8 cellular contexts compared by ENCODE assay signal in the genomic region with DNA sequence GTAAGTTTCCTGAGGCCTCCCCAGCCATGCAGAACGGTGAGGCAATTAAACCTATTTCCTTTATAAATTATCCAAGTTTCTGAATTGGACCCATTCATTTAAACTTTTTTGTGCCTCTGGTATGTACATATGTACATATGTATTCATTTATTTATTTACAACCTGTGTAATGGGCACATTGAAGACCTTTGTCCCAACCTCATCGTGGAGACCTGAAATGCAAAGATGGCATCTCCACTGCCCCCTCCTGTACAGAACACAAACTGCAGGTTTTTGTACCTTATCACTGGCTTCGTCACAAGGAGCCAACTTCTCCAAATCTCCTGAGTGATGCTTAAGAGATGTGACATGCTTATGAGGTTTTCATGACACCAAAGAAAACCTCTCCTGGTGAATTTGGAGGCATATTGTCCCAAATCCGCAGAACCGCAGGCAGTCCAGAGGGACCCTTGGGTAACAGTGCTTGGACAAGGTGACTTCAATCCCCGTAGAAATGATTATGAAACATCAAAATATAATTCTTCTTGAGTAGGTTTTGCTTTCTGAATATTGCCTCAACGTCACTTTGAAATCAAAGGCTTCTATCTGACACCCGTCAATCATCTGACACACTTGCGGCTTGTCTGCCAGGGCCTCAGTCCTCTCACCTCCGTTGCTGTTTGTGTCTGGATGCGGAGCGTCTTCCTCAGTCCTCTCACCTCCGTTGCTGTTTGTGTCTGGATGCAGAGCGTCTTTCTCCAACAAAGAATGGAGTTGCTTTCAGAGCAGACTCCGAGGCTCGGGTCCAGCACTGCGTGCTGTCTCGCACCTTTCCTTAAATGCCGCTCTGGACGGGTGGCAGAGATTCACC.
DNase-seq lines count a peak whose midpoint lies in the region; ATAC-seq and TF ChIP-seq lines count a peak whose summit lies in the region.

No MANE protein-coding gene starts in this region.

- no peak overlapping the region for H3K27ac ChIP-seq in spleen
- no peak overlapping the region for H3K27ac ChIP-seq in mesenchymal stem cell (ENCODE audit: low read length, poor library complexity, severe bottlenecking)

- H3K4me1 Mint-ChIP-seq in activated naive CD8-positive, alpha-beta T cell treated with anti-CD3 and anti-CD28 coated beads, Interleukin-2, amount 50 U/mL, for 24 hours, result no peaks in the 10 kb centered on the region
- no peaks in the 10 kb centered on the region for H3K4me1 Mint-ChIP-seq in activated naive CD8-positive, alpha-beta T cell treated with anti-CD3 and anti-CD28 coated beads for 36 hours
- H3K4me1 Mint-ChIP-seq in chondrocyte (ENCODE audit: low read depth), result no peaks in the 10 kb centered on the region

- H2BK5ac ChIP-seq in mesenchymal stem cell (ENCODE audit: low read depth, low read length, poor library complexity, severe bottlenecking), result no peak overlapping the region

- H3K36me3 ChIP-seq in spleen (no peaks in the 10 kb centered on the region), mesenchymal stem cell (ENCODE audit: control insufficient read depth in 1 of 2, insufficient read depth in 2 of 2, low read depth in 1 of 2, low read length in 2 of 2) (no peaks in the 10 kb centered on the region)

- H3K4me3 Mint-ChIP-seq in activated naive CD8-positive, alpha-beta T cell treated with anti-CD3 and anti-CD28 coated beads, Interleukin-2, amount 50 U/mL, for 24 hours, result no peak overlapping the region
- H3K4me3 Mint-ChIP-seq in activated naive CD8-positive, alpha-beta T cell treated with anti-CD3 and anti-CD28 coated beads for 36 hours, result no peak overlapping the region
- H3K4me3 Mint-ChIP-seq in chondrocyte (ENCODE audit: unreplicated experiment), result no peak overlapping the region

- no peak overlapping the region for H3K23ac ChIP-seq in mesenchymal stem cell (ENCODE audit: low read length in 2 of 2)

- no peak for TF ChIP-seq POLR2A in spleen (IDR thresholded peaks at IDR 0.05)

- no peak overlapping the region for H2AK5ac ChIP-seq in mesenchymal stem cell (ENCODE audit: low read length, severe bottlenecking)

- no peak overlapping the region for H3K4me3 ChIP-seq in spleen
- H3K4me3 ChIP-seq in mesenchymal stem cell (ENCODE audit: insufficient read depth in 1 of 2, low read depth in 1 of 2, low read length in 2 of 2), result no peak overlapping the region

- H3K9me3 Mint-ChIP-seq in activated naive CD8-positive, alpha-beta T cell treated with anti-CD3 and anti-CD28 coated beads, Interleukin-2, amount 50 U/mL, for 24 hours, result no peaks in the 10 kb centered on the region
- H3K9me3 Mint-ChIP-seq in activated naive CD8-positive, alpha-beta T cell treated with anti-CD3 and anti-CD28 coated beads for 36 hours, result no peaks in the 10 kb centered on the region
- no peaks in the 10 kb centered on the region for H3K9me3 Mint-ChIP-seq in chondrocyte (ENCODE audit: low read depth)

- WGBS in spleen, 5 donors, result 78 to 80% (median 79%) methylated on average over 20 of the region's 20 CpGs
- WGBS in mesenchymal stem cell, result 73% methylated on average over 16 of the region's 20 CpGs

- H3K14ac ChIP-seq in mesenchymal stem cell (ENCODE audit: low read length in 2 of 2), result no peak overlapping the region

- no peak overlapping the region for H3K4me2 ChIP-seq in mesenchymal stem cell (ENCODE audit: low read length, poor library complexity, severe bottlenecking)

- H3K27me3 Mint-ChIP-seq in activated naive CD8-positive, alpha-beta T cell treated with anti-CD3 and anti-CD28 coated beads, Interleukin-2, amount 50 U/mL, for 24 hours, result peaks cover 7% of the 10 kb centered on the region
- peaks cover 20% of the 10 kb centered on the region for H3K27me3 Mint-ChIP-seq in activated naive CD8-positive, alpha-beta T cell treated with anti-CD3 and anti-CD28 coated beads for 36 hours
- peaks cover 9% of the 10 kb centered on the region for H3K27me3 Mint-ChIP-seq in chondrocyte (ENCODE audit: low read depth)

- no peak overlapping the region for H2BK15ac ChIP-seq in mesenchymal stem cell (ENCODE audit: low read depth, poor library complexity, severe bottlenecking)

- H3K4me1 ChIP-seq in spleen (no peaks in the 10 kb centered on the region), mesenchymal stem cell (ENCODE audit: control insufficient read depth, insufficient read depth, low read depth, low read length) (no peaks in the 10 kb centered on the region)

- no peak overlapping the region for H2BK120ac ChIP-seq in mesenchymal stem cell (ENCODE audit: low read depth, low read length)

- no peak overlapping the region for H3K18ac ChIP-seq in mesenchymal stem cell (ENCODE audit: low read depth in 1 of 2, low read length in 2 of 2)

- peaks cover 0 to 50% (median 0%) of the 10 kb centered on the region in 7 donors for H3K27me3 ChIP-seq in spleen (replicated peaks in 1 of 7)
- H3K27me3 ChIP-seq in mesenchymal stem cell (ENCODE audit: control insufficient read depth in 1 of 2, insufficient read depth in 1 of 2, low read length in 2 of 2), result peaks cover 0 to 22% of the 10 kb centered on the region in 2 experiments

- no peak overlapping the region for H2AFZ ChIP-seq in mesenchymal stem cell (ENCODE audit: low read depth, low read length)

- intact Hi-C loops in spleen (cut with DNase I; ENCODE audit: low total_unique reads), result no loop called here

- H3K36me3 Mint-ChIP-seq in activated naive CD8-positive, alpha-beta T cell treated with anti-CD3 and anti-CD28 coated beads, Interleukin-2, amount 50 U/mL, for 24 hours (ENCODE audit: low read depth), result no peaks in the 10 kb centered on the region
- H3K36me3 Mint-ChIP-seq in activated naive CD8-positive, alpha-beta T cell treated with anti-CD3 and anti-CD28 coated beads for 36 hours, result no peaks in the 10 kb centered on the region
- H3K36me3 Mint-ChIP-seq in chondrocyte (ENCODE audit: low read depth), result no peaks in the 10 kb centered on the region

- H3K4ac ChIP-seq in mesenchymal stem cell (ENCODE audit: low read depth in 1 of 2, low read length in 2 of 2), result no peak overlapping the region

- no peak overlapping the region for H4K8ac ChIP-seq in mesenchymal stem cell (ENCODE audit: low read length)

- H2BK12ac ChIP-seq in mesenchymal stem cell (ENCODE audit: low read length in 2 of 2), result no peak overlapping the region

- no peak for ATAC-seq in activated naive CD8-positive, alpha-beta T cell treated with anti-CD3 and anti-CD28 coated beads, Interleukin-2, amount 50 U/mL, for 24 hours
- no peak for ATAC-seq in stimulated activated naive CD8-positive, alpha-beta T cell treated with anti-CD3 and anti-CD28 coated beads, Interleukin-15, Interleukin-2, amounts not matched to agents 100 U/mL and 50 U/mL, for 24 hours
- no peak for ATAC-seq in GM21717 (IDR thresholded peaks at IDR 0.05; ENCODE audit: unreplicated experiment)

- H3K9me3 ChIP-seq in spleen, result no peaks in the 10 kb centered on the region
- H3K9me3 ChIP-seq in mesenchymal stem cell (ENCODE audit: control insufficient read depth, low read length), result no peaks in the 10 kb centered on the region

- no peak overlapping the region for H4K91ac ChIP-seq in mesenchymal stem cell (ENCODE audit: low read length)

- H3K27ac Mint-ChIP-seq in activated naive CD8-positive, alpha-beta T cell treated with anti-CD3 and anti-CD28 coated beads, Interleukin-2, amount 50 U/mL, for 24 hours, result no peak overlapping the region
- no peak overlapping the region for H3K27ac Mint-ChIP-seq in activated naive CD8-positive, alpha-beta T cell treated with anti-CD3 and anti-CD28 coated beads for 36 hours
- H3K27ac Mint-ChIP-seq in chondrocyte (ENCODE audit: unreplicated experiment), result no peak overlapping the region

- peak; percentile 37 for DNase-seq in activated naive CD8-positive, alpha-beta T cell treated with anti-CD3 and anti-CD28 coated beads, Interleukin-2, amount 50 U/mL, for 24 hours
- DNase-seq in activated naive CD8-positive, alpha-beta T cell treated with anti-CD3 and anti-CD28 coated beads for 36 hours, result no peak
- peak; percentile 60 for DNase-seq in MV-4-11 (lab: John Stamatoyannopoulos, UW)
- no peak for DNase-seq in chondrocyte (ENCODE audit: low spot score)
- peak; percentile 32 for DNase-seq in stimulated activated naive CD8-positive, alpha-beta T cell treated with anti-CD3 and anti-CD28 coated beads, Interleukin-15, Interleukin-2, amounts not matched to agents 100 U/mL and 50 U/mL, for 24 hours
- DNase-seq in spleen, result no peak
- no peak for DNase-seq in mesenchymal stem cell

- peak; percentile 61 for TF ChIP-seq CTCF in chondrocyte (IDR thresholded peaks at IDR 0.05)
- TF ChIP-seq CTCF in spleen (IDR thresholded peaks at IDR 0.05 in 8 of 11, conservative IDR thresholded peaks at IDR 0.05 in 3 of 11), result peak in 4 of 11 experiments; percentile 15 to 42 (median 37)

- no peaks in the 10 kb centered on the region for H3K79me1 ChIP-seq in mesenchymal stem cell (replicated peaks; ENCODE audit: low read length, poor library complexity, severe bottlenecking)

- no peak overlapping the region for H3K9ac ChIP-seq in mesenchymal stem cell (ENCODE audit: low read length)

Comparison
In these comparisons a context has a peak if more than half of its experiments do, and no peak if none do; other contexts are left out.
1. DNase-seq: peak in activated naive CD8-positive, alpha-beta T cell treated with anti-CD3 and anti-CD28 coated beads, Interleukin-2, amount 50 U/mL, for 24 hours (single experiment), MV-4-11 (single experiment) and stimulated activated naive CD8-positive, alpha-beta T cell treated with anti-CD3 and anti-CD28 coated beads, Interleukin-15, Interleukin-2, amounts not matched to agents 100 U/mL and 50 U/mL, for 24 hours (single experiment); none in activated naive CD8-positive, alpha-beta T cell treated with anti-CD3 and anti-CD28 coated beads for 36 hours (single experiment), chondrocyte (single experiment), spleen (single experiment) and mesenchymal stem cell (single experiment).